In genomic region chr21:41884501-41885030, GRCh38 we compare ENCODE assay signal across 18 cellular contexts. TPM values are rescaled to one million over a fixed set of nuclear protein-coding genes. Genes with fewer than 3 reads are reported as not detected.
DNase-seq lines count a peak whose midpoint lies in the region; ATAC-seq, FAIRE-seq and TF ChIP-seq lines count a peak whose summit lies in the region.
"Had no signal": no experiment of that assay in that cellular context is flagged by ENCODE, and none has a peak within 500 bp of the region (broad histone marks: within the 10 kb centered on the region; RNA-seq: fewer than 3 reads in every experiment).

No MANE protein-coding gene starts in this region.

- H3K27me3 ChIP-seq in Loucy (ENCODE audit: insufficient read depth, low read length, poor library complexity, severe bottlenecking) (no peaks in the 10 kb centered on the region), HepG2 (ENCODE audit: control insufficient read depth in 1 of 2, insufficient read depth in 2 of 2, low read length in 2 of 2) (no peaks in the 10 kb centered on the region; a peak in 1 of 5 replicates), upper lobe of left lung (no peaks in the 10 kb centered on the region)
- H3K27me3 ChIP-seq: BE2C had no signal

- H3K27me3 Mint-ChIP-seq in T-cell, result no peaks in the 10 kb centered on the region
- H3K27me3 Mint-ChIP-seq: CD4-positive, CD25-positive, alpha-beta regulatory T cell had no signal

- 0 out of 2 replicates have a peak, but pooled peaks have one; percentile 9 for TF ChIP-seq POLR2A in GM12891 (IDR thresholded peaks at IDR 0.05; ENCODE audit: low read depth, low read length)
- TF ChIP-seq POLR2A in HepG2 (IDR thresholded peaks at IDR 0.05; ENCODE audit: insufficient read depth in 1 of 2, low read depth in 2 of 2, low read length in 2 of 2), result no peak
- no peak for TF ChIP-seq POLR2A in upper lobe of left lung (IDR thresholded peaks at IDR 0.05)

- no peaks in the 10 kb centered on the region for H3K9me3 ChIP-seq in Loucy (ENCODE audit: insufficient read depth, low read depth, low read length)
- H3K9me3 ChIP-seq in HepG2 (ENCODE audit: low read length), result no peaks in the 10 kb centered on the region
- no peaks in the 10 kb centered on the region for H3K9me3 ChIP-seq in upper lobe of left lung
- H3K9me3 ChIP-seq: BE2C had no signal

- peaks cover 44% of the 10 kb centered on the region for H3K4me1 ChIP-seq in Loucy (ENCODE audit: insufficient read depth, low read length, poor library complexity, severe bottlenecking)
- peaks cover 23% of the 10 kb centered on the region for H3K4me1 ChIP-seq in HepG2 (ENCODE audit: insufficient read depth, low read length)
- H3K4me1 ChIP-seq in upper lobe of left lung, result peaks cover 0 to 8% (median 6%) of the 10 kb centered on the region in 4 donors
- H3K4me1 ChIP-seq: BE2C had no signal

- DNase-seq in GM12891 (ENCODE audit: insufficient read length, low spot score), result no peak
- no peak for DNase-seq in HepG2 (ENCODE audit: low spot score)
- no peak for DNase-seq in upper lobe of left lung
- no peak for DNase-seq in T-cell
- DNase-seq: BE2C; Calu3; CD4-positive, CD25-positive, alpha-beta regulatory T cell; DMS79 treated with DMSO at 0.1 percent for 48 hours; EL; Karpas-422 had no signal

- H3K27ac ChIP-seq in HepG2 (ENCODE audit: extremely low read length, insufficient read depth, low read length) (no peak overlapping the region), upper lobe of left lung (no peak overlapping the region)

- in situ Hi-C loops in HepG2 (cut with HindIII; ENCODE audit: extremely low pct_ligation_motif_present, low pct_unique_long_range_greater_than_20kb), result no loop called here

- intact Hi-C loops in HepG2 (cut with micrococcal nuclease; ENCODE audit: unreplicated experiment), result no loop called here

- TF ChIP-seq EP300 in HepG2 (IDR thresholded peaks at IDR 0.05; ENCODE audit: low read depth in 2 of 2, low read length in 2 of 2) (no peak), HepG2 (CRISPR knock-in tag; IDR thresholded peaks at IDR 0.05; ENCODE audit: borderline replicate concordance) (no peak), upper lobe of left lung (IDR thresholded peaks at IDR 0.05) (no peak)

- H3K4me3 Mint-ChIP-seq in T-cell, result no peak overlapping the region

- no peaks in the 10 kb centered on the region for H3K9me3 Mint-ChIP-seq in T-cell

- H3K4me1 Mint-ChIP-seq in T-cell, result peaks cover 4 to 8% (median 4%) of the 10 kb centered on the region in 3 donors

- no peak overlapping the region for H3K27ac Mint-ChIP-seq in T-cell

- no peak overlapping the region for H2AFZ ChIP-seq in Loucy (ENCODE audit: low read length)
- no peak overlapping the region for H2AFZ ChIP-seq in HepG2 (ENCODE audit: low read length)

- peaks cover 5% of the 10 kb centered on the region for H3K36me3 Mint-ChIP-seq in T-cell

- POLR2A ChIA-PET in HepG2 (lab: Yijun Ruan, JAX), result interaction anchor here (0.9 kb wide), 1 partner anchor 42 kb away, joined by 3 read pairs; no protein-coding TSS in a partner anchor
- POLR2A ChIA-PET in T-cell (lab: Charles Lee), result interaction anchor here in 1 of 2 donors (0.6 kb wide), 1 partner anchor 9 kb away, joined by 3 read pairs; no protein-coding TSS in a partner anchor

- H3K4me3 ChIP-seq in Loucy (ENCODE audit: low read length, poor library complexity, severe bottlenecking), result no peak overlapping the region
- no peak overlapping the region for H3K4me3 ChIP-seq in HepG2 (replicated peaks in 1 of 3; ENCODE audit: insufficient read depth in 1 of 3, low read depth in 2 of 3, low read length in 3 of 3)
- H3K4me3 ChIP-seq in upper lobe of left lung, result no peak overlapping the region

- no peaks in the 10 kb centered on the region for H3F3A ChIP-seq in Loucy (ENCODE audit: low read depth)

- H3K4me2 ChIP-seq in Loucy (ENCODE audit: low read depth, low read length, poor library complexity, severe bottlenecking) (no peak overlapping the region), HepG2 (ENCODE audit: low read depth, low read length) (no peak overlapping the region)

- H3K9ac ChIP-seq in Loucy (ENCODE audit: low read depth, low read length, poor library complexity, severe bottlenecking) (peak overlapping the region; percentile 58), HepG2 (ENCODE audit: insufficient read depth, low read depth, low read length) (no peak overlapping the region)

- 73% methylated on average over 11 of the region's 19 CpGs for WGBS in HepG2 (ENCODE audit: low lambda C conversion rate)
- 83 to 90% methylated on average over 18 to 19 of the region's 19 CpGs for WGBS in upper lobe of left lung, 2 donors

- H3K79me2 ChIP-seq in Loucy (ENCODE audit: insufficient read depth, low read length), result peaks cover 12% of the 10 kb centered on the region
- no peaks in the 10 kb centered on the region for H3K79me2 ChIP-seq in HepG2 (ENCODE audit: insufficient read depth, low read length)

- TF ChIP-seq RAD21 in HepG2 (CRISPR knock-in tag; IDR thresholded peaks at IDR 0.05), result no peak

- FAIRE-seq in GM12891 (lab: Jason Lieb, UNC) (no peak), HepG2 (lab: Jason Lieb, UNC) (no peak)
- FAIRE-seq: A204.1, G401.6, GM12892, GM19239, H54 had no signal

- H3K36me3 ChIP-seq in Loucy (ENCODE audit: insufficient read depth, low read length) (peaks cover 16% of the 10 kb centered on the region; the same call in 1 of the 2 replicates), HepG2 (replicated peaks in 1 of 2; ENCODE audit: control insufficient read depth in 1 of 2, insufficient read depth in 2 of 2, low read length in 2 of 2) (peaks cover 0 to 6% of the 10 kb centered on the region in 2 experiments; a peak in 1 of 5 replicates), upper lobe of left lung (peaks cover 0 to 3% (median 0%) of the 10 kb centered on the region in 4 donors)
- H3K36me3 ChIP-seq: BE2C had no signal

- no TSS peak for BruUV-seq in HepG2 (replicated peaks; lab: Mats Ljungman, UMichigan)

- TF ChIP-seq CTCF in Loucy (conservative IDR thresholded peaks at IDR 0.05; ENCODE audit: low read length), result no peak
- no peak for TF ChIP-seq CTCF in HepG2 (CRISPR knock-in tag; IDR thresholded peaks at IDR 0.05)
- TF ChIP-seq CTCF in upper lobe of left lung (IDR thresholded peaks at IDR 0.05), result no peak

- CTCF ChIA-PET in HepG2 (lab: Yijun Ruan, JAX; ENCODE audit: low intra/inter-chr PET ratio, low total read pairs), result no interaction called here
- CTCF ChIA-PET in T-cell (lab: Charles Lee), result no interaction called here

- H4K20me1 ChIP-seq in Loucy (ENCODE audit: insufficient read depth, low read length, poor library complexity, severe bottlenecking) (no peaks in the 10 kb centered on the region), HepG2 (ENCODE audit: insufficient read depth, low read length) (no peaks in the 10 kb centered on the region)

- no peaks in the 10 kb centered on the region for H3K9me2 ChIP-seq in Loucy (replicated peaks; ENCODE audit: low read depth, low read length)

- ATAC-seq in HepG2, result peak; percentile 46
- ATAC-seq in upper lobe of left lung (ENCODE audit: low FRiP score in 2 of 2), result peak; percentile 28 to 31
- no peak for ATAC-seq in T-cell (replicated peaks in 1 of 4)
- ATAC-seq in GM19463 (IDR thresholded peaks at IDR 0.05; ENCODE audit: unreplicated experiment), result no peak
- ATAC-seq in HG02571 (IDR thresholded peaks at IDR 0.05; ENCODE audit: unreplicated experiment), result no peak

TF ChIP-seq in GM12891, 5 proteins besides CTCF, POLR2A, EP300 and RAD21:
- no peak for TF ChIP-seq SPI1 (IDR thresholded peaks at IDR 0.05; ENCODE audit: low read depth, low read length)
- TF ChIP-seq PAX5 (IDR thresholded peaks at IDR 0.05; ENCODE audit: insufficient read depth, low read length, severe bottlenecking), result no peak
- TF ChIP-seq POLR2AphosphoS5 (IDR thresholded peaks at IDR 0.05; ENCODE audit: low read depth, low read length), result no peak
- no peak for TF ChIP-seq POU2F2 (IDR thresholded peaks at IDR 0.05; ENCODE audit: low read depth, low read length)
- no peak for TF ChIP-seq TAF1 (IDR thresholded peaks at IDR 0.05; ENCODE audit: low read depth, low read length)

RNA-seq across cellular contexts. Expression of gene PRDM15, which starts 5.4 kb away (rescaled TPM):
- 7.4 TPM for polyA plus RNA-seq in GM12891 (2012; ENCODE audit: low read depth, missing spikeins)
- total RNA-seq in HepG2 (2016; rRNA removed; fragmentation: Illumina TruSeq; extraction: Trizol) (4.0 and 4.2 TPM in 2 replicates), upper lobe of left lung (10 to 100 TPM in 2 of 6 donors, 1 to 10 TPM in 4; 5.3 to 31.4 (median 7.4) TPM), T-cell (10 to 100 TPM; 17.8 to 22.0 (median 20.7) TPM)
- 1.2 and 1.5 TPM in 2 replicates for total RNA-seq in HepG2 (2016; cell fraction: cytosol; rRNA removed; fragmentation: Illumina TruSeq; extraction: Trizol; ENCODE audit: low read depth)
- total RNA-seq in HepG2 (2016; cell fraction: insoluble cytoplasmic fraction; rRNA removed; fragmentation: Illumina TruSeq; extraction: Trizol), result 3.0 and 4.8 TPM in 2 replicates
- total RNA-seq in HepG2 (2016; cell fraction: membrane; rRNA removed; fragmentation: Illumina TruSeq; extraction: Trizol), result 1.9 TPM in 2 replicates
- 8.4 and 8.5 TPM in 2 replicates for total RNA-seq in HepG2 (2016; cell fraction: nucleus; rRNA removed; fragmentation: Illumina TruSeq; extraction: Trizol)
- 6.9 and 8.7 TPM in 2 replicates for polyA plus RNA-seq in HepG2 (2011; rRNA removed)
- polyA plus RNA-seq in HepG2 (2011; cell fraction: cytosol; rRNA removed), result 1.9 and 2.1 TPM in 2 replicates
- polyA plus RNA-seq in HepG2 (2011; cell fraction: nucleus; rRNA removed), result 29.0 and 46.2 TPM in 2 replicates
- 2.7 and 2.8 TPM in 2 replicates for polyA plus RNA-seq in HepG2 (2012)
- 0.29 and 0.34 TPM in 2 replicates for polyA plus RNA-seq in HepG2 (2016; cell fraction: cytosol; fragmentation: Illumina TruSeq; extraction: Trizol; ENCODE audit: low read depth)
- polyA plus RNA-seq in HepG2 (2016; cell fraction: insoluble cytoplasmic fraction; fragmentation: Illumina TruSeq; extraction: Trizol; ENCODE audit: low read depth), result 2.1 and 3.3 TPM in 2 replicates
- polyA plus RNA-seq in HepG2 (2016; cell fraction: membrane; fragmentation: Illumina TruSeq; extraction: Trizol; ENCODE audit: low read depth), result 0.50 and 0.78 TPM in 2 replicates
- 15.5 and 16.6 TPM in 2 replicates for polyA plus RNA-seq in HepG2 (2016; cell fraction: nucleus; fragmentation: Illumina TruSeq; extraction: Trizol; ENCODE audit: insufficient read depth, low read depth)
- 15.6 and 28.2 TPM in 2 replicates for polyA minus RNA-seq in HepG2 (2011; rRNA and poly(A)+ RNA removed; ENCODE audit: low replicate concordance)
- polyA minus RNA-seq in HepG2 (2011; cell fraction: cytosol; rRNA and poly(A)+ RNA removed), result 3.9 and 5.9 TPM in 2 replicates
- polyA minus RNA-seq in HepG2 (2011; cell fraction: nucleus; rRNA and poly(A)+ RNA removed), result 10.0 and 10.2 TPM in 2 replicates

Comparison
In these comparisons a context has a peak if more than half of its experiments do, and no peak if none do; other contexts are left out.
1. ATAC-seq: peak in HepG2 (single experiment) and upper lobe of left lung (2 of 2); none in T-cell (0 of 4), GM19463 (single experiment) and HG02571 (single experiment).